ENCODE assay signal across 8 cellular contexts in genomic region chr13:29847501-29847983, GRCh38. TPM values are rescaled to one million over a fixed set of nuclear protein-coding genes. Genes with fewer than 3 reads are reported as not detected.
DNase-seq lines count a peak whose midpoint lies in the region; ATAC-seq and TF ChIP-seq lines count a peak whose summit lies in the region.

No MANE protein-coding gene starts in this region.

- H3K79me2 ChIP-seq in trophoblast cell (ENCODE audit: control insufficient read depth, insufficient read depth, low read length, poor library complexity): peaks cover 21% of the 10 kb centered on the region

- H2BK12ac ChIP-seq in trophoblast cell (ENCODE audit: low read length): no peak overlapping the region

- no peak overlapping the region for H3K23ac ChIP-seq in trophoblast cell (ENCODE audit: low read length)

- no peaks in the 10 kb centered on the region for H3K36me3 ChIP-seq in BLaER1 treated with 17β-estradiol and CSF1 and Interleukin-3, amounts not matched to agents 10 nM and 100 nM
- no peaks in the 10 kb centered on the region for H3K36me3 ChIP-seq in trophoblast cell (ENCODE audit: control insufficient read depth in 1 of 2, insufficient read depth in 2 of 2, low read length in 2 of 2)

- peak overlapping the region; percentile 35 for H4K8ac ChIP-seq in trophoblast cell (ENCODE audit: low read depth, low read length)

- no CpG with 5 or more reads among the region's 13 CpGs for WGBS in trophoblast cell (ENCODE audit: extremely low coverage, insufficient coverage, insufficient read length)

- POLR2A ChIA-PET in HEK293T (lab: Yijun Ruan, JAX): interaction anchor here (2.1 kb wide), 1 partner anchor 76 kb away, joined by 10 read pairs; no protein-coding TSS in a partner anchor

- H4K91ac ChIP-seq in trophoblast cell (ENCODE audit: low read depth, low read length): peak overlapping the region; percentile 67

- H3K9me3 ChIP-seq in BLaER1 treated with 17β-estradiol and CSF1 and Interleukin-3, amounts not matched to agents 10 nM and 100 nM (replicated peaks in 1 of 11): no peaks in the 10 kb centered on the region
- no peaks in the 10 kb centered on the region for H3K9me3 ChIP-seq in trophoblast cell (ENCODE audit: insufficient read depth, low read depth, low read length)

- peak overlapping the region in 10 of 11 experiments; percentile 22 to 68 (median 52); a peak in 19 of 22 replicates for H3K27ac ChIP-seq in BLaER1 treated with 17β-estradiol and CSF1 and Interleukin-3, amounts not matched to agents 10 nM and 100 nM
- peak overlapping the region; percentile 78 for H3K27ac ChIP-seq in trophoblast cell (ENCODE audit: low read depth, low read length)

- peak overlapping the region; percentile 85 for H3K4ac ChIP-seq in trophoblast cell (ENCODE audit: low read depth, low read length)

- DNase-seq in HEK293T (ENCODE audit: extremely low spot score): no peak
- peak; percentile 38 to 68 for DNase-seq in foreskin fibroblast
- peak in 1 of 2 donors; percentile 44 for DNase-seq in trophoblast cell
- DNase-seq in NCI-H146 (lab: John Stamatoyannopoulos, UW): no peak
- DNase-seq in HuH-7.5 (ENCODE audit: low spot score): no peak

- H4K12ac ChIP-seq in trophoblast cell (ENCODE audit: low read depth, low read length): no peak overlapping the region

- TF ChIP-seq CTCF in WI38 (IDR thresholded peaks at IDR 0.05; ENCODE audit: low read depth, low read length) (no peak), foreskin fibroblast (IDR thresholded peaks at IDR 0.05; ENCODE audit: low read depth, low read length) (no peak)

- CTCF ChIA-PET in HEK293T (lab: Yijun Ruan, JAX): interaction anchor here (0.8 to 2.1 kb wide), 2 partner anchors 76 to 77 kb away, joined by 3 to 11 read pairs; no protein-coding TSS in a partner anchor

- H2BK5ac ChIP-seq in trophoblast cell (ENCODE audit: low read depth, low read length, poor library complexity): peak overlapping the region; percentile 77

- H4K20me1 ChIP-seq in BLaER1 treated with 17β-estradiol and CSF1 and Interleukin-3, amounts not matched to agents 10 nM and 100 nM: peaks cover 10 to 54% (median 40%) of the 10 kb centered on the region in 11 experiments; a peak in 19 of 22 replicates

- H2BK120ac ChIP-seq in trophoblast cell (ENCODE audit: insufficient read depth, low read length, poor library complexity): peak overlapping the region; percentile 15

- no peaks in the 10 kb centered on the region for H3K27me3 ChIP-seq in BLaER1 treated with 17β-estradiol and CSF1 and Interleukin-3, amounts not matched to agents 10 nM and 100 nM
- no peaks in the 10 kb centered on the region for H3K27me3 ChIP-seq in trophoblast cell (ENCODE audit: insufficient read depth, low read length)

- peak overlapping the region; percentile 49 for H3K14ac ChIP-seq in trophoblast cell (ENCODE audit: low read length)

- peak overlapping the region; percentile 65 for H3K18ac ChIP-seq in trophoblast cell (ENCODE audit: low read length)

- H3K4me2 ChIP-seq in BLaER1 treated with 17β-estradiol and CSF1 and Interleukin-3, amounts not matched to agents 10 nM and 100 nM: peak overlapping the region; percentile 77 to 98 (median 88)
- H3K4me2 ChIP-seq in trophoblast cell (ENCODE audit: low read length): peak overlapping the region; percentile 59

- peak overlapping the region; percentile 54 to 98 (median 78) for H3K9ac ChIP-seq in BLaER1 treated with 17β-estradiol and CSF1 and Interleukin-3, amounts not matched to agents 10 nM and 100 nM
- H3K9ac ChIP-seq in trophoblast cell (ENCODE audit: low read length): peak overlapping the region; percentile 76

- peaks cover 11 to 32% (median 20%) of the 10 kb centered on the region in 10 experiments for H3K4me1 ChIP-seq in BLaER1 treated with 17β-estradiol and CSF1 and Interleukin-3, amounts not matched to agents 10 nM and 100 nM
- no peaks in the 10 kb centered on the region for H3K4me1 ChIP-seq in trophoblast cell (ENCODE audit: control insufficient read depth in 1 of 2, insufficient read depth in 2 of 2, low read length in 2 of 2)

- H3K4me3 ChIP-seq in BLaER1 treated with 17β-estradiol and CSF1 and Interleukin-3, amounts not matched to agents 10 nM and 100 nM: peak overlapping the region; percentile 83 to 98 (median 92)
- peak overlapping the region; percentile 96 for H3K4me3 ChIP-seq in WI38 (ENCODE audit: low read depth, low read length)
- H3K4me3 ChIP-seq in foreskin fibroblast (ENCODE audit: low read depth in 1 of 2, low read length in 2 of 2): peak overlapping the region; percentile 74 to 81
- H3K4me3 ChIP-seq in trophoblast cell (ENCODE audit: low read depth, low read length): peak overlapping the region; percentile 64

- no peak overlapping the region for H2AFZ ChIP-seq in trophoblast cell (ENCODE audit: insufficient read depth, low read length, poor library complexity)

- ATAC-seq in HG03135 (IDR thresholded peaks at IDR 0.05; ENCODE audit: unreplicated experiment): no peak

- H3K79me1 ChIP-seq in trophoblast cell (ENCODE audit: low read length): peaks cover 21% of the 10 kb centered on the region

- H2AK5ac ChIP-seq in trophoblast cell (ENCODE audit: low read length): no peak overlapping the region

TF ChIP-seq in HEK293T, 16 proteins besides CTCF, POLR2A, EP300 and RAD21:
- no peak for TF ChIP-seq SUZ12 (IDR thresholded peaks at IDR 0.05)
- no peak for TF ChIP-seq HDGF (IDR thresholded peaks at IDR 0.05; ENCODE audit: borderline replicate concordance)
- TF ChIP-seq L3MBTL2 (conservative IDR thresholded peaks at IDR 0.05): 0 out of 2 replicates have a peak, but pooled peaks have one; percentile 20
- no peak for TF ChIP-seq ARNT (IDR thresholded peaks at IDR 0.05)
TF ChIP-seq in HEK293T: peak in this region for 1.

RNA-seq across cellular contexts. Expression of gene UBL3, which starts 2.9 kb away (rescaled TPM):
- polyA plus RNA-seq in trophoblast cell (2013): 59.8 and 60.3 TPM in 2 replicates

Comparison
In these comparisons a context has a peak if more than half of its experiments do, and no peak if none do; other contexts are left out.
1. DNase-seq: peak in foreskin fibroblast (2 of 2); none in HEK293T (single experiment), NCI-H146 (single experiment) and HuH-7.5 (single experiment).
2. Peak in every context shown above with its lines, with median percentiles within 50 percentile points of each other: H3K4me3 ChIP-seq.